In the genomic region with DNA sequence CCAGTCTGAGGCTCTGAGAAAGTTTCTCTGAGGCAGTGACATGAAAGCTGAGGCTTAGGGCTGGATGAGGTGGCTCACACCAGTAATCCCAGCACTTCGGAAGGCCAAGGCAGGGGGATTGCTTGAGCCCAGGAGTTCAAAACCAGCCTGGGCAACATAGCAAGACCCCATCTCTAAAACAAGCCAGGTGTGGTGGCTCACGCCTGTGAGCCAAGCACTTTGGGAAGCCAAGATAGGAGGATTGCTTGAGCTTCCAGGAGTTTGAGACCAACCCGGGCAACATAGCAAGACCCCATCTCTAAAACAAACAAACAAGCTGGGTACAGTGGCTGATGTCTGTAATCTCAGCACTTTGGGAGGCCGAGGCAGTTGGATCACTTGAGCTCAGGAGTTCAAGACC, we compare ENCODE assay signal across 8 cellular contexts. TPM values are rescaled to one million over a fixed set of nuclear protein-coding genes. Genes with fewer than 3 reads are reported as not detected.
DNase-seq lines count a peak whose midpoint lies in the region; ATAC-seq, FAIRE-seq and TF ChIP-seq lines count a peak whose summit lies in the region.
"Not testable (repeated sequence)": the region's sequence is repeated elsewhere in the genome, so short reads cannot be mapped to it uniquely, and the experiment has no call there.
"Had no signal": no experiment of that assay in that cellular context is flagged by ENCODE, and none has a peak within 500 bp of the region (broad histone marks: within the 10 kb centered on the region; RNA-seq: fewer than 3 reads in every experiment).

No MANE protein-coding gene starts in this region.

- not testable (repeated sequence) for H2BK5ac ChIP-seq in IMR-90 (ENCODE audit: low read depth, low read length, poor library complexity, severe bottlenecking)
- H2BK5ac ChIP-seq in trophoblast cell (ENCODE audit: low read depth, low read length, poor library complexity) = peak overlapping the region; percentile 81

- H3K4me1 ChIP-seq in Caco-2 (peaks cover 27% of the 10 kb centered on the region), IMR-90 (ENCODE audit: control insufficient read depth, insufficient read depth, low read length) (peaks cover 17% of the 10 kb centered on the region), keratinocyte (ENCODE audit: control insufficient read depth, extremely low read depth, insufficient read depth, low read length) (peaks cover 54% of the 10 kb centered on the region), trophoblast cell (ENCODE audit: control insufficient read depth in 1 of 2, insufficient read depth in 2 of 2, low read length in 2 of 2) (peaks cover 22 to 43% of the 10 kb centered on the region in 2 experiments)

- not testable (repeated sequence) for ATAC-seq in IMR-90 (ENCODE audit: low read depth); WTC11

- peaks cover 13% of the 10 kb centered on the region for H3K4me1 Mint-ChIP-seq in Caco-2 (ENCODE audit: low read depth, unreplicated experiment)
- H3K4me1 Mint-ChIP-seq in WTC11 = peaks cover 15% of the 10 kb centered on the region
- H3K4me1 Mint-ChIP-seq in MCF 10A (ENCODE audit: insufficient read depth, unreplicated experiment) = peaks cover 38% of the 10 kb centered on the region

- not testable (repeated sequence) for H3K27me3 Mint-ChIP-seq in Caco-2 (ENCODE audit: insufficient read depth, unreplicated experiment); WTC11 (ENCODE audit: low read depth); MCF 10A (ENCODE audit: insufficient read depth, unreplicated experiment)

- not testable (repeated sequence) for TF ChIP-seq CTCF in Caco-2 (IDR thresholded peaks at IDR 0.05; ENCODE audit: insufficient read depth in 1 of 2, low read depth in 1 of 2, low read length in 1 of 2, severe bottlenecking in 1 of 2, unreplicated experiment in 1 of 2); IMR-90 (conservative IDR thresholded peaks at IDR 0.05; ENCODE audit: low read depth, low read length); RWPE1 (conservative IDR thresholded peaks at IDR 0.05; ENCODE audit: low read depth); WTC11 (IDR thresholded peaks at IDR 0.05); MCF 10A (IDR thresholded peaks at IDR 0.05; ENCODE audit: unreplicated experiment); keratinocyte (optimal IDR thresholded peaks at IDR 0.05 in 1 of 3, IDR thresholded peaks at IDR 0.05 in 1 of 3, conservative IDR thresholded peaks at IDR 0.05 in 1 of 3; ENCODE audit: extremely low read depth in 1 of 3, insufficient read depth in 2 of 3, low read length in 3 of 3)

- not testable (repeated sequence) for TF ChIP-seq RAD21 in IMR-90 (IDR thresholded peaks at IDR 0.05; ENCODE audit: low read length)

- not testable (repeated sequence) for H3K79me2 ChIP-seq in keratinocyte (ENCODE audit: control insufficient read depth, insufficient read depth, low read length); trophoblast cell (ENCODE audit: control insufficient read depth, insufficient read depth, low read length, poor library complexity)

- not testable (repeated sequence) for H2BK20ac ChIP-seq in IMR-90 (ENCODE audit: low read depth, low read length)

- H2AK5ac ChIP-seq in IMR-90 (ENCODE audit: low read depth, low read length) = peak overlapping the region; percentile 81
- peak overlapping the region; percentile 16 for H2AK5ac ChIP-seq in trophoblast cell (ENCODE audit: low read length)

- in situ Hi-C loops in IMR-90 (cut with MboI; ENCODE audit: low sequenced_read_pairs) = not testable (repeated sequence)

- peak overlapping the region; percentile 74 for H2BK12ac ChIP-seq in trophoblast cell (ENCODE audit: low read length)

- H3K27ac ChIP-seq in IMR-90 (ENCODE audit: insufficient read depth, low read length); keratinocyte (ENCODE audit: control insufficient read depth, insufficient read depth, low read length): not testable (repeated sequence)
- H3K27ac ChIP-seq in RWPE1 (peak overlapping the region; percentile 81), trophoblast cell (ENCODE audit: low read depth, low read length) (peak overlapping the region; percentile 83)

- H3K9me3 Mint-ChIP-seq in Caco-2 (ENCODE audit: unreplicated experiment); WTC11; MCF 10A (ENCODE audit: unreplicated experiment): not testable (repeated sequence)

- not testable (repeated sequence) for BruUV-seq in Caco-2 (replicated peaks; lab: Mats Ljungman, UMichigan); IMR-90 (replicated peaks; lab: Mats Ljungman, UMichigan); MCF 10A (replicated peaks; lab: Mats Ljungman, UMichigan)

- dilution Hi-C loops in IMR-90 (cut with HindIII; ENCODE audit: low sequenced_read_pairs, unreplicated experiment); keratinocyte (cut with MboI; ENCODE audit: extremely low pct_ligation_motif_present, low sequenced_read_pairs): not testable (repeated sequence)

- not testable (repeated sequence) for H4K91ac ChIP-seq in IMR-90 (ENCODE audit: insufficient read depth, low read depth, low read length)
- H4K91ac ChIP-seq in trophoblast cell (ENCODE audit: low read depth, low read length) = peak overlapping the region; percentile 82

- H3K79me1 ChIP-seq in IMR-90 (ENCODE audit: low read depth in 1 of 2, low read length in 2 of 2) = not testable (repeated sequence)
- peaks cover 29% of the 10 kb centered on the region for H3K79me1 ChIP-seq in trophoblast cell (ENCODE audit: low read length)

- not testable (repeated sequence) for H4K5ac ChIP-seq in IMR-90 (ENCODE audit: low read depth, low read length)

- CTCF ChIA-PET in Caco-2 (lab: Charles Lee) = interaction anchor here (1.5 kb wide), 1 partner anchor 11 kb away, joined by 8 read pairs; no protein-coding TSS in a partner anchor
- CTCF ChIA-PET in IMR-90 (lab: Yijun Ruan, JAX) = interaction anchor here (0.6 to 1.0 kb wide), 3 partner anchors 11 to 606 kb away, joined by 3 read pairs; no protein-coding TSS in a partner anchor
- CTCF ChIA-PET in RWPE1 (lab: Yijun Ruan, JAX) = interaction anchor here (0.7 to 1.8 kb wide), 6 partner anchors 11 to 398 kb away, joined by 3 to 8 read pairs (median 4); no protein-coding TSS in a partner anchor
- CTCF ChIA-PET in WTC11 (lab: Charles Lee) = interaction anchor here (0.7 to 6.7 kb wide), 4 partner anchors 11 to 125 kb away, joined by 3 to 55 read pairs (median 4); no protein-coding TSS in a partner anchor
- CTCF ChIA-PET in MCF 10A (lab: Yijun Ruan, JAX) = interaction anchor here (1.0 to 5.3 kb wide), 7 partner anchors 10 to 41 kb away, joined by 3 to 55 read pairs (median 8); no protein-coding TSS in a partner anchor

- FAIRE-seq in keratinocyte (lab: Jason Lieb, UNC) = not testable (repeated sequence)

- H2AFZ ChIP-seq in IMR-90 (replicated peaks; ENCODE audit: low read length, poor library complexity); keratinocyte (ENCODE audit: control insufficient read depth, low read length); trophoblast cell (ENCODE audit: insufficient read depth, low read length, poor library complexity): not testable (repeated sequence)

- not testable (repeated sequence) for H3K9me1 ChIP-seq in IMR-90 (ENCODE audit: insufficient read depth, low read length); keratinocyte (ENCODE audit: control insufficient read depth, extremely low read depth, insufficient read depth, low read length)

- not testable (repeated sequence) for DNase-seq in Caco-2; IMR-90; RWPE1 (ENCODE audit: low spot score); WTC11 (ENCODE audit: low spot score); MCF 10A (ENCODE audit: unreplicated experiment); keratinocyte (ENCODE audit: low read depth, low spot score)
- DNase-seq in trophoblast cell = peak in 1 of 2 donors; percentile 13

- TF ChIP-seq POLR2A in IMR-90 (IDR thresholded peaks at IDR 0.05; ENCODE audit: low read depth, low read length) = not testable (repeated sequence)

- not testable (repeated sequence) for H4K8ac ChIP-seq in IMR-90 (ENCODE audit: low read depth in 2 of 2, low read length in 2 of 2)
- peak overlapping the region; percentile 3 for H4K8ac ChIP-seq in trophoblast cell (ENCODE audit: low read depth, low read length)

- not testable (repeated sequence) for H3K4me3 ChIP-seq in Caco-2 (ENCODE audit: low read depth, low read length); IMR-90 (ENCODE audit: insufficient read depth, low read depth, low read length); keratinocyte (ENCODE audit: control insufficient read depth in 2 of 3, extremely low read depth in 1 of 3, insufficient read depth in 2 of 3, low read depth in 1 of 3, low read length in 3 of 3); trophoblast cell (ENCODE audit: low read depth, low read length)

- intact Hi-C loops in Caco-2 (cut with micrococcal nuclease; ENCODE audit: unreplicated experiment); IMR-90 (cut with micrococcal nuclease); MCF 10A (cut with micrococcal nuclease): not testable (repeated sequence)

- H3K36me3 Mint-ChIP-seq in Caco-2 (ENCODE audit: insufficient read depth, unreplicated experiment); WTC11: not testable (repeated sequence)
- H3K36me3 Mint-ChIP-seq in MCF 10A (ENCODE audit: insufficient read depth, unreplicated experiment) = peaks cover 59% of the 10 kb centered on the region

- not testable (repeated sequence) for H4K12ac ChIP-seq in trophoblast cell (ENCODE audit: low read depth, low read length)

- H3K4me2 ChIP-seq in IMR-90 (ENCODE audit: low read depth, low read length); keratinocyte (ENCODE audit: control insufficient read depth, extremely low read depth, insufficient read depth, low read depth, low read length); trophoblast cell (ENCODE audit: low read length): not testable (repeated sequence)

- not testable (repeated sequence) for H4K20me1 ChIP-seq in IMR-90 (ENCODE audit: insufficient read depth, low read length); keratinocyte (ENCODE audit: control insufficient read depth, extremely low read depth, insufficient read depth, low read length)

- not testable (repeated sequence) for H2AK9ac ChIP-seq in IMR-90 (replicated peaks; ENCODE audit: low read depth, low read length, poor library complexity)

- H3K27ac Mint-ChIP-seq in Caco-2 (ENCODE audit: unreplicated experiment) (peak overlapping the region; percentile 76), MCF 10A (ENCODE audit: low read depth, unreplicated experiment) (peak overlapping the region; percentile 82)
- H3K27ac Mint-ChIP-seq in WTC11 = not testable (repeated sequence)

- not testable (repeated sequence) for H3K56ac ChIP-seq in IMR-90 (ENCODE audit: extremely low read depth, insufficient read depth, low read length)

- H2BK120ac ChIP-seq in IMR-90 (ENCODE audit: low read depth, low read length) (peak overlapping the region; percentile 34; the same call in 1 of the 2 replicates), trophoblast cell (ENCODE audit: insufficient read depth, low read length, poor library complexity) (peak overlapping the region; percentile 85)

- POLR2A ChIA-PET in Caco-2 (lab: Charles Lee); IMR-90 (lab: Charles Lee; ENCODE audit: unreplicated experiment); RWPE1 (lab: Yijun Ruan, JAX; ENCODE audit: low non-redundant PET); WTC11 (lab: Charles Lee): not testable (repeated sequence)
- POLR2A ChIA-PET in MCF 10A (lab: Yijun Ruan, JAX) = interaction anchor here (0.7 to 8.9 kb wide), 7 partner anchors 9 to 609 kb away, joined by 3 to 293 read pairs (median 16); no protein-coding TSS in a partner anchor

- not testable (repeated sequence) for H2BK15ac ChIP-seq in IMR-90 (ENCODE audit: low read depth, low read length)

- not testable (repeated sequence) for H3K27me3 ChIP-seq in Caco-2 (replicated peaks; ENCODE audit: control insufficient read depth, insufficient read depth, low read length); IMR-90 (ENCODE audit: control insufficient read depth, insufficient read depth, low read length); keratinocyte (ENCODE audit: control insufficient read depth, extremely low read depth, insufficient read depth, low read length); trophoblast cell (ENCODE audit: insufficient read depth, low read length)

- H3K9ac ChIP-seq in IMR-90 (ENCODE audit: low read depth, low read length); trophoblast cell (ENCODE audit: low read length): not testable (repeated sequence)
- H3K9ac ChIP-seq in keratinocyte (ENCODE audit: control insufficient read depth, extremely low read depth, insufficient read depth, low read length) = peak overlapping the region; percentile 2

- WGBS in IMR-90 (ENCODE audit: extremely low coverage in 2 of 2, insufficient read length in 1 of 2), 2 experiments = no CpG with 5 or more reads among the region's 4 CpGs
- WGBS in trophoblast cell (ENCODE audit: extremely low coverage, insufficient coverage, insufficient read length) = no CpG with 5 or more reads among the region's 4 CpGs

- H3K9me3 ChIP-seq in Caco-2; IMR-90 (ENCODE audit: control insufficient read depth, insufficient read depth, low read length); keratinocyte (ENCODE audit: control insufficient read depth, low read depth, low read length); trophoblast cell (ENCODE audit: insufficient read depth, low read depth, low read length): not testable (repeated sequence)

- not testable (repeated sequence) for H3K4me3 Mint-ChIP-seq in Caco-2 (ENCODE audit: unreplicated experiment); WTC11; MCF 10A (ENCODE audit: unreplicated experiment)

- not testable (repeated sequence) for H3K18ac ChIP-seq in IMR-90 (ENCODE audit: low read depth, low read length)
- H3K18ac ChIP-seq in trophoblast cell (ENCODE audit: low read length) = peak overlapping the region; percentile 52

- peak overlapping the region; percentile 25; the same call in 1 of the 2 replicates for H3K4ac ChIP-seq in IMR-90 (ENCODE audit: low read depth, low read length)
- peak overlapping the region; percentile 0 for H3K4ac ChIP-seq in trophoblast cell (ENCODE audit: low read depth, low read length)

- not testable (repeated sequence) for H3K14ac ChIP-seq in IMR-90 (replicated peaks; ENCODE audit: low read depth, low read length)
- H3K14ac ChIP-seq in trophoblast cell (ENCODE audit: low read length) = peak overlapping the region; percentile 3

- not testable (repeated sequence) for H3K23ac ChIP-seq in IMR-90 (ENCODE audit: low read depth, low read length); trophoblast cell (ENCODE audit: low read length)

- not testable (repeated sequence) for H3K36me3 ChIP-seq in Caco-2 (ENCODE audit: control insufficient read depth, insufficient read depth, low read length); IMR-90 (ENCODE audit: control insufficient read depth, insufficient read depth, low read length); keratinocyte (ENCODE audit: control insufficient read depth in 2 of 2, extremely low read depth in 1 of 2, insufficient read depth in 2 of 2, low read length in 2 of 2); trophoblast cell (ENCODE audit: control insufficient read depth in 1 of 2, insufficient read depth in 2 of 2, low read length in 2 of 2)

RNA-seq across cellular contexts. Expression of a gene that starts 3.8 kb away (rescaled TPM):
- 4.0 and 5.6 TPM in 2 replicates for total RNA-seq in Caco-2 (2022)
- total RNA-seq in IMR-90 (2012; rRNA removed) = 2.8 and 3.2 TPM in 2 replicates
- 6.3 TPM in 2 replicates for polyA plus RNA-seq in IMR-90 (2012; rRNA removed)
- 6.9 and 12.7 TPM in 2 replicates for polyA plus RNA-seq in IMR-90 (2012; cell fraction: cytosol; rRNA removed)
- polyA plus RNA-seq in IMR-90 (2012; cell fraction: nucleus; rRNA removed; ENCODE audit: low replicate concordance) = 1.5 TPM in 2 replicates
- total RNA-seq in WTC11 (2021) = 2.5 to 4.4 TPM (median 3.2 TPM) in 3 replicates
- 74.0 and 96.6 TPM in 2 replicates for total RNA-seq in MCF 10A (2022)
- polyA plus RNA-seq in keratinocyte = 16.3 to 34.1 TPM (median 19.7 TPM) in 3 replicates
- 0.57 TPM for polyA plus RNA-seq in keratinocyte (2011; ENCODE audit: low read depth)
- polyA plus RNA-seq in keratinocyte (2011; cell fraction: cytosol; rRNA removed) = 24.6 and 32.8 TPM in 2 replicates
- polyA plus RNA-seq in keratinocyte (2011; cell fraction: nucleus; rRNA removed) = 20.4 and 25.6 TPM in 2 replicates
- 6.8 and 13.1 TPM in 2 replicates for polyA plus RNA-seq in keratinocyte (2012; ENCODE audit: low replicate concordance)
- polyA minus RNA-seq in keratinocyte = 21.0 to 32.4 TPM (median 24.9 TPM) in 3 replicates
- 32.6 TPM for polyA minus RNA-seq in keratinocyte (2011; cell fraction: cytosol; rRNA and poly(A)+ RNA removed)
- polyA minus RNA-seq in keratinocyte (2011; cell fraction: nucleus; rRNA and poly(A)+ RNA removed) = 22.3 and 23.9 TPM in 2 replicates
- polyA plus RNA-seq in trophoblast cell (2013) = 68.3 and 70.0 TPM in 2 replicates
- total RNA-seq: CD4-positive, alpha-beta memory T cell had no signal
- polyA plus RNA-seq: CD4-positive, alpha-beta memory T cell had no signal

RNA-seq across cellular contexts. Expression of a gene that starts 53.9 kb away (rescaled TPM):
- total RNA-seq in Caco-2 (2022) = 22.8 and 28.0 TPM in 2 replicates
- total RNA-seq in IMR-90 (2012; rRNA removed) = 15.6 and 16.4 TPM in 2 replicates
- 20.5 and 21.0 TPM in 2 replicates for polyA plus RNA-seq in IMR-90 (2012; rRNA removed)
- polyA plus RNA-seq in IMR-90 (2012; cell fraction: cytosol; rRNA removed) = 22.9 and 28.0 TPM in 2 replicates
- 15.8 and 20.5 TPM in 2 replicates for polyA plus RNA-seq in IMR-90 (2012; cell fraction: nucleus; rRNA removed; ENCODE audit: low replicate concordance)
- 18.3 to 19.2 TPM (median 18.8 TPM) in 3 replicates for total RNA-seq in WTC11 (2021)
- 14.7 and 14.8 TPM in 2 replicates for total RNA-seq in MCF 10A (2022)
- polyA plus RNA-seq in keratinocyte = 24.2 to 26.5 TPM (median 26.3 TPM) in 3 replicates
- polyA plus RNA-seq in keratinocyte (2011; ENCODE audit: low read depth) = 17.8 TPM
- polyA plus RNA-seq in keratinocyte (2011; cell fraction: cytosol; rRNA removed) = 11.6 and 14.1 TPM in 2 replicates
- 47.0 and 48.2 TPM in 2 replicates for polyA plus RNA-seq in keratinocyte (2011; cell fraction: nucleus; rRNA removed)
- polyA plus RNA-seq in keratinocyte (2012; ENCODE audit: low replicate concordance) = 16.2 and 17.2 TPM in 2 replicates
- polyA minus RNA-seq in keratinocyte = 13.1 to 23.3 TPM (median 17.9 TPM) in 3 replicates
- polyA minus RNA-seq in keratinocyte (2011; cell fraction: cytosol; rRNA and poly(A)+ RNA removed) = 11.5 TPM
- polyA minus RNA-seq in keratinocyte (2011; cell fraction: nucleus; rRNA and poly(A)+ RNA removed) = 25.7 and 39.6 TPM in 2 replicates
- 22.8 and 25.4 TPM in 2 replicates for polyA plus RNA-seq in trophoblast cell (2013)

Comparison
In these comparisons a context has a peak if more than half of its experiments do, and no peak if none do; other contexts are left out.
1. RNA of a gene that starts 3.8 kb away (total RNA-seq): 74.0 to 96.6 TPM in MCF 10A; 4.0 to 5.6 TPM in Caco-2, 2.8 to 3.2 TPM in IMR-90 and 2.5 to 4.4 TPM in WTC11; every median in the first group is over 10 times any median in the second.